28 cellular contexts compared by ENCODE assay signal in the genomic region with DNA sequence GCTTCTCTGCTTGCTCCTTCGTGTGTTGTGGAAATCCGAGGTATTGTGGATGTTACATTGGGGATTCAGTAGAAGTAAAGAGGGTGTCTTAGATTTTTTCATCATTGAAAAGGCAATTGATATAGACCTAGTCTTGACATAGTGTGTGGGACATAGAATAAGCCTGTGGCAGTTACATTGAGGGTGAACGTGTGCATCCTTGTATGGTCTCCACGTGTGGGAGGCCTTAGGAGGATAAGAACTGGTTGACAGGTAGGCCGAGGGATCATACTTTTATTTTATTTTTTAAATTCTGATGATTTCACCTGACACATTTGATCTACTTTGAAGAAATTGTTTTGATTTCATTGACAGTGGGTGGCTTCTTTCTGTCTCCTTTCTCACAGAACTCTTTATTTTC. TPM values are rescaled to one million over a fixed set of nuclear protein-coding genes. Genes with fewer than 3 reads are reported as not detected.
A peak's percentile ranks its signal among the peaks of the same experiment; 100 is the strongest.
DNase-seq lines count a peak whose midpoint lies in the region; ATAC-seq and TF ChIP-seq lines count a peak whose summit lies in the region.
"Had no signal": no experiment of that assay in that cellular context is flagged by ENCODE, and none has a peak within 500 bp of the region (broad histone marks: within the 10 kb centered on the region; RNA-seq: fewer than 3 reads in every experiment).

No MANE protein-coding gene starts in this region.

- no peak overlapping the region for H3K9ac ChIP-seq in subcutaneous abdominal adipose tissue (ENCODE audit: low read length in 5 of 5)

- POLR2A ChIA-PET in WTC11 (lab: Charles Lee), result no interaction called here

- CTCF ChIA-PET in activated CD8-positive, alpha-beta memory T cell treated with anti-CD3 and anti-CD28 coated beads, Interleukin-2, amount 10 ng/mL, durations not matched to agents 7 days and 5 days (lab: Charles Lee), result interaction anchor here (2.6 kb wide), 1 partner anchor 17 kb away, joined by 7 read pairs; a partner anchor contains a TSS
- CTCF ChIA-PET in WTC11 (lab: Charles Lee), result no interaction called here

- peaks cover 29% of the 10 kb centered on the region for H3K36me3 Mint-ChIP-seq in activated CD8-positive, alpha-beta memory T cell treated with anti-CD3 and anti-CD28 coated beads, Interleukin-2, amount 10 ng/mL, durations not matched to agents 7 days and 5 days
- H3K36me3 Mint-ChIP-seq in WTC11, result peaks cover 32% of the 10 kb centered on the region
- peaks cover 0 to 7% (median 0%) of the 10 kb centered on the region in 3 donors for H3K36me3 Mint-ChIP-seq in immature natural killer cell

- no peak overlapping the region for H3K4me3 ChIP-seq in subcutaneous abdominal adipose tissue (ENCODE audit: low read depth in 1 of 5, low read length in 5 of 5)
- H3K4me3 ChIP-seq: A549, esophagus squamous epithelium, GM23338, hepatocyte, psoas muscle, thyroid gland had no signal

- no peak for ATAC-seq in activated CD8-positive, alpha-beta memory T cell treated with anti-CD3 and anti-CD28 coated beads, Interleukin-2, amount 10 ng/mL, durations not matched to agents 7 days and 5 days
- ATAC-seq in WTC11, result no peak
- no peak for ATAC-seq in HG02571 (IDR thresholded peaks at IDR 0.05; ENCODE audit: unreplicated experiment)
- ATAC-seq: A549, GM23338, left colon, psoas muscle had no signal

- H3K4me1 ChIP-seq in subcutaneous abdominal adipose tissue (ENCODE audit: control insufficient read depth in 5 of 5, insufficient read depth in 5 of 5, low read length in 5 of 5), result peaks cover 6 to 55% (median 39%) of the 10 kb centered on the region in 5 donors

- H3K27me3 ChIP-seq in subcutaneous abdominal adipose tissue (ENCODE audit: control insufficient read depth in 5 of 5, insufficient read depth in 4 of 5, low read length in 5 of 5), result no peaks in the 10 kb centered on the region
- H3K27me3 ChIP-seq: esophagus squamous epithelium, hepatocyte, thyroid gland had no signal

- H3K9me3 Mint-ChIP-seq in activated CD8-positive, alpha-beta memory T cell treated with anti-CD3 and anti-CD28 coated beads, Interleukin-2, amount 10 ng/mL, durations not matched to agents 7 days and 5 days (ENCODE audit: low read depth), result no peaks in the 10 kb centered on the region
- H3K9me3 Mint-ChIP-seq in WTC11, result no peaks in the 10 kb centered on the region
- no peaks in the 10 kb centered on the region for H3K9me3 Mint-ChIP-seq in immature natural killer cell
- H3K9me3 Mint-ChIP-seq: activated naive CD8-positive, alpha-beta T cell treated with anti-CD3 and anti-CD28 coated beads, Interleukin-2, amount 10 ng/mL, durations not matched to agents 7 days and 5 days; dendritic cell treated with granulocyte-macrophage colony-stimulating factor and Interleukin-4, amounts not matched to agents 40 ng/mL and 50 ng/mL, for 4 days; GM23338; memory B cell; stimulated activated naive CD8-positive, alpha-beta T cell treated with anti-CD3 and anti-CD28 coated beads, Interleukin-15, Interleukin-2, amounts not matched to agents 100 ng/mL and 50 ng/mL, for 24 hours had no signal

- H3K4me1 Mint-ChIP-seq in activated CD8-positive, alpha-beta memory T cell treated with anti-CD3 and anti-CD28 coated beads, Interleukin-2, amount 10 ng/mL, durations not matched to agents 7 days and 5 days, result peaks cover 57% of the 10 kb centered on the region
- peaks cover 50% of the 10 kb centered on the region for H3K4me1 Mint-ChIP-seq in WTC11
- H3K4me1 Mint-ChIP-seq in immature natural killer cell, result peaks cover 59 to 69% of the 10 kb centered on the region in 2 donors

- no peak overlapping the region for H3K4me3 Mint-ChIP-seq in activated CD8-positive, alpha-beta memory T cell treated with anti-CD3 and anti-CD28 coated beads, Interleukin-2, amount 10 ng/mL, durations not matched to agents 7 days and 5 days
- H3K4me3 Mint-ChIP-seq in WTC11 (no peak overlapping the region), immature natural killer cell (peak overlapping the region in 1 of 5 donors; percentile 15)
- H3K4me3 Mint-ChIP-seq: activated naive CD8-positive, alpha-beta T cell treated with anti-CD3 and anti-CD28 coated beads, Interleukin-2, amount 10 ng/mL, durations not matched to agents 7 days and 5 days; dendritic cell treated with granulocyte-macrophage colony-stimulating factor and Interleukin-4, amounts not matched to agents 40 ng/mL and 50 ng/mL, for 4 days; GM23338; memory B cell; stimulated activated naive CD8-positive, alpha-beta T cell treated with anti-CD3 and anti-CD28 coated beads, Interleukin-15, Interleukin-2, amounts not matched to agents 100 ng/mL and 50 ng/mL, for 24 hours had no signal

- peaks cover 0 to 5% (median 3%) of the 10 kb centered on the region in 5 donors for H3K36me3 ChIP-seq in subcutaneous abdominal adipose tissue (ENCODE audit: control insufficient read depth in 5 of 5, insufficient read depth in 5 of 5, low read length in 5 of 5)
- H3K36me3 ChIP-seq: thyroid gland had no signal

- TF ChIP-seq CTCF in WTC11 (IDR thresholded peaks at IDR 0.05), result no peak

- H3K27ac ChIP-seq in subcutaneous abdominal adipose tissue (ENCODE audit: low read depth, low read length), result peak overlapping the region; percentile 74
- H3K27ac ChIP-seq: A549, esophagus squamous epithelium, psoas muscle had no signal

- DNase-seq in activated CD8-positive, alpha-beta memory T cell treated with anti-CD3 and anti-CD28 coated beads, Interleukin-2, amount 10 ng/mL, durations not matched to agents 7 days and 5 days, result no peak
- no peak for DNase-seq in activated CD8-positive, alpha-beta memory T cell treated with anti-CD3 and anti-CD28 coated beads, Interleukin-2, amount 50 U/mL, for 4 hours
- no peak for DNase-seq in WTC11 (ENCODE audit: low spot score)
- DNase-seq in immature natural killer cell, result no peak
- DNase-seq in HK-2 (ENCODE audit: unreplicated experiment), result no peak
- DNase-seq in hippocampal formation (lab: John Stamatoyannopoulos, UW), result no peak
- DNase-seq: activated CD4-positive, alpha-beta T cell treated with anti-CD3 and anti-CD28 coated beads for 48 hours; activated effector memory CD4-positive, alpha-beta T cell treated with Interleukin-2 at 50 U/mL for 16 hours; activated naive CD8-positive, alpha-beta T cell treated with anti-CD3 and anti-CD28 coated beads, Interleukin-2, amount 10 ng/mL, durations not matched to agents 7 days and 5 days; AML-193; esophagus squamous epithelium; left colon; NCI-H1092 treated with DMSO at 0.1 percent for 48 hours; NCI-H1930; NCI-H526 treated with DMSO at 0.1 percent for 48 hours; occipital lobe; psoas muscle; SIG-M5; stimulated activated CD4-positive, alpha-beta T cell treated with anti-CD3 and anti-CD28 coated beads, Interleukin-15, amount 100 ng/mL, for 24 hours; thyroid gland had no signal

- no peaks in the 10 kb centered on the region for H3K9me3 ChIP-seq in subcutaneous abdominal adipose tissue (ENCODE audit: control insufficient read depth in 5 of 5, low read length in 5 of 5)
- H3K9me3 ChIP-seq: A549, esophagus squamous epithelium, psoas muscle, thyroid gland had no signal

- peak overlapping the region; percentile 69 for H3K27ac Mint-ChIP-seq in activated CD8-positive, alpha-beta memory T cell treated with anti-CD3 and anti-CD28 coated beads, Interleukin-2, amount 10 ng/mL, durations not matched to agents 7 days and 5 days
- H3K27ac Mint-ChIP-seq in WTC11, result peak overlapping the region; percentile 76
- H3K27ac Mint-ChIP-seq in immature natural killer cell, result peak overlapping the region in 5 of 6 donors; percentile 17 to 81 (median 52)
- H3K27ac Mint-ChIP-seq: activated naive CD8-positive, alpha-beta T cell treated with anti-CD3 and anti-CD28 coated beads, Interleukin-2, amount 10 ng/mL, durations not matched to agents 7 days and 5 days; dendritic cell treated with granulocyte-macrophage colony-stimulating factor and Interleukin-4, amounts not matched to agents 40 ng/mL and 50 ng/mL, for 4 days; GM23338; memory B cell; stimulated activated naive CD8-positive, alpha-beta T cell treated with anti-CD3 and anti-CD28 coated beads, Interleukin-15, Interleukin-2, amounts not matched to agents 100 ng/mL and 50 ng/mL, for 24 hours had no signal

- no peaks in the 10 kb centered on the region for H3K27me3 Mint-ChIP-seq in activated CD8-positive, alpha-beta memory T cell treated with anti-CD3 and anti-CD28 coated beads, Interleukin-2, amount 10 ng/mL, durations not matched to agents 7 days and 5 days
- H3K27me3 Mint-ChIP-seq in WTC11 (ENCODE audit: low read depth) (no peaks in the 10 kb centered on the region), immature natural killer cell (ENCODE audit: low read depth in 3 of 3) (no peaks in the 10 kb centered on the region)
- H3K27me3 Mint-ChIP-seq: activated naive CD8-positive, alpha-beta T cell treated with anti-CD3 and anti-CD28 coated beads, Interleukin-2, amount 10 ng/mL, durations not matched to agents 7 days and 5 days; dendritic cell treated with granulocyte-macrophage colony-stimulating factor and Interleukin-4, amounts not matched to agents 40 ng/mL and 50 ng/mL, for 4 days; memory B cell; stimulated activated naive CD8-positive, alpha-beta T cell treated with anti-CD3 and anti-CD28 coated beads, Interleukin-15, Interleukin-2, amounts not matched to agents 100 ng/mL and 50 ng/mL, for 24 hours had no signal

TF ChIP-seq in WTC11, 78 proteins besides CTCF, POLR2A, EP300 and RAD21 (continues in another document):
- no peak for TF ChIP-seq CREM (CRISPR knock-in tag; IDR thresholded peaks at IDR 0.05)
- TF ChIP-seq, protein P1, sequence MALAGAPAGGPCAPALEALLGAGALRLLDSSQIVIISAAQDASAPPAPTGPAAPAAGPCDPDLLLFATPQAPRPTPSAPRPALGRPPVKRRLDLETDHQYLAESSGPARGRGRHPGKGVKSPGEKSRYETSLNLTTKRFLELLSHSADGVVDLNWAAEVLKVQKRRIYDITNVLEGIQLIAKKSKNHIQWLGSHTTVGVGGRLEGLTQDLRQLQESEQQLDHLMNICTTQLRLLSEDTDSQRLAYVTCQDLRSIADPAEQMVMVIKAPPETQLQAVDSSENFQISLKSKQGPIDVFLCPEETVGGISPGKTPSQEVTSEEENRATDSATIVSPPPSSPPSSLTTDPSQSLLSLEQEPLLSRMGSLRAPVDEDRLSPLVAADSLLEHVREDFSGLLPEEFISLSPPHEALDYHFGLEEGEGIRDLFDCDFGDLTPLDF (CRISPR knock-in tag; IDR thresholded peaks at IDR 0.05), result no peak

RNA-seq across cellular contexts. Expression of a gene that starts 17.0 kb away (rescaled TPM):
- 10 to 100 TPM; 36.2 to 41.2 TPM for total RNA-seq in activated CD8-positive, alpha-beta memory T cell treated with anti-CD3 and anti-CD28 coated beads, Interleukin-2, amount 10 ng/mL, durations not matched to agents 7 days and 5 days
- total RNA-seq in WTC11 (2021), result 43.7 to 48.1 TPM (median 44.4 TPM) in 3 replicates
- polyA plus RNA-seq in immature natural killer cell, result 100 to 1,000 TPM in 1 of 3 donors, 10 to 100 TPM in 2; 52.5 to 109 (median 67.4) TPM

RNA-seq across cellular contexts. Expression of a gene that starts 18.9 kb away (rescaled TPM):
- 100 to 1,000 TPM; 143 to 155 TPM for total RNA-seq in activated CD8-positive, alpha-beta memory T cell treated with anti-CD3 and anti-CD28 coated beads, Interleukin-2, amount 10 ng/mL, durations not matched to agents 7 days and 5 days
- 53.3 to 61.5 TPM (median 60.1 TPM) in 3 replicates for total RNA-seq in WTC11 (2021)
- polyA plus RNA-seq in immature natural killer cell, result 10 to 100 TPM in 1 of 3 donors, 1 to 10 TPM in 2; 6.2 to 16.0 (median 6.9) TPM
